ENCODE assay signal across 1 cellular context in genomic region chr4:70901984-70902576, GRCh38.
TF ChIP-seq lines count a peak whose summit lies in the region.

Gene MOB1B, plus strand, starts transcription at chr4:70902369. Its CDS starts 168 bp downstream, at chr4:70902537.

TF ChIP-seq in HepG2, 621 proteins besides CTCF, POLR2A, EP300 and RAD21 (continued from another document and continues in another):
- TF ChIP-seq HNF1A (IDR thresholded peaks at IDR 0.05; ENCODE audit: low read depth) (no peak), HNF1A (CRISPR knock-in tag; IDR thresholded peaks at IDR 0.05; ENCODE audit: borderline replicate concordance) (0 out of 2 replicates have a peak, but pooled peaks have one; percentile 46), ARNTL (CRISPR knock-in tag; IDR thresholded peaks at IDR 0.05) (no peak), SMYD3 (CRISPR knock-in tag; IDR thresholded peaks at IDR 0.05) (0 out of 2 replicates have a peak, but pooled peaks have one; percentile 74), ZSCAN22 (CRISPR knock-in tag; IDR thresholded peaks at IDR 0.05) (no peak), NCOA5 (CRISPR knock-in tag; IDR thresholded peaks at IDR 0.05) (no peak), FOXO1 (CRISPR knock-in tag; IDR thresholded peaks at IDR 0.05) (no peak), ZBTB21 (CRISPR knock-in tag; IDR thresholded peaks at IDR 0.05) (no peak), ZNF318 (CRISPR knock-in tag; IDR thresholded peaks at IDR 0.05) (no peak), ZBTB40 (IDR thresholded peaks at IDR 0.05) (no peak), ZBTB40 (CRISPR knock-in tag; IDR thresholded peaks at IDR 0.05) (peak; percentile 57; the same call in 1 of the 2 replicates), MAZ (IDR thresholded peaks at IDR 0.05; ENCODE audit: borderline replicate concordance, low read depth, low read length) (peak; percentile 91), MAZ (CRISPR knock-in tag; IDR thresholded peaks at IDR 0.05; ENCODE audit: low read depth) (peak; percentile 73), MTA1 (CRISPR knock-in tag; IDR thresholded peaks at IDR 0.05; ENCODE audit: borderline replicate concordance) (peak; percentile 45; the same call in 1 of the 2 replicates), ZFP91 (CRISPR knock-in tag; IDR thresholded peaks at IDR 0.05; ENCODE audit: borderline replicate concordance) (peak; percentile 61; the same call in 1 of the 2 replicates), TAF15 (IDR thresholded peaks at IDR 0.05; ENCODE audit: low read depth, low read length, poor library complexity, severe bottlenecking) (no peak), ELF3 (CRISPR knock-in tag; IDR thresholded peaks at IDR 0.05) (peak; percentile 68; the same call in 1 of the 2 replicates), ZNF777 (CRISPR knock-in tag; IDR thresholded peaks at IDR 0.05) (no peak; the same call in 1 of the 2 replicates), ZNF569 (CRISPR knock-in tag; IDR thresholded peaks at IDR 0.05; ENCODE audit: borderline replicate concordance) (no peak), MAFK (conservative IDR thresholded peaks at IDR 0.05 in 1 of 2, IDR thresholded peaks at IDR 0.05 in 1 of 2; ENCODE audit: low read length in 2 of 2) (no peak), BRF2 (CRISPR knock-in tag; IDR thresholded peaks at IDR 0.05) (0 out of 2 replicates have a peak, but pooled peaks have one; percentile 19), TFDP1 (CRISPR knock-in tag; IDR thresholded peaks at IDR 0.05; ENCODE audit: borderline replicate concordance) (peak; percentile 43; the same call in 1 of the 2 replicates), PLRG1 (conservative IDR thresholded peaks at IDR 0.05) (no peak), ZNF468 (CRISPR knock-in tag; IDR thresholded peaks at IDR 0.05) (no peak)
